ENCODE assay signal across 2 cellular contexts in the genomic region with DNA sequence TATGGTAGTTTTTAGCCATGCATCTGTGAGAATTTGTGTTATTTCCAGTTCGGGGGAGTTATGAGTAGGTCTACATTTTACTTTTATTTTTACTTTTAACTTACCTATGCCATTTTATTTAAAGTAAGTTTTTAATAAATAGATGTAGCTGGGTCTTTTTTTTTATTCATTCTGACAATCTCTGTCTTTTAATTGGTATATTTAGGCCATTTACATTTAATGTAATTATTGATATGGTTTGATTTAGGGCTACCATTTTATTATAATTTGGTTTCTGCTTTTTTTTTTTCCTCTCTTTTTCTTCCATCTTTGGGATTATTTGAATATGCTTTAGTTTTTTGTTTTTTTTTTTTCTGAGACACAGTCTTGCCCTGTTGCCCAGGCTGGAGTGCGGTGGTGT.
TF ChIP-seq lines count a peak whose summit lies in the region.

No MANE protein-coding gene starts in this region.

TF ChIP-seq in HCT116, 20 proteins besides CTCF, POLR2A, EP300 and RAD21 (continued from another document):
- TF ChIP-seq JUND (IDR thresholded peaks at IDR 0.05), result no peak
- TF ChIP-seq SP1 (IDR thresholded peaks at IDR 0.05; ENCODE audit: low read depth), result no peak
- TF ChIP-seq POLR2AphosphoS5 (IDR thresholded peaks at IDR 0.05; ENCODE audit: low read depth, low read length), result no peak
- no peak for TF ChIP-seq ZNF274 (IDR thresholded peaks at IDR 0.05; ENCODE audit: low read depth, low read length)
- no peak for TF ChIP-seq EZH2phosphoT487 (IDR thresholded peaks at IDR 0.05; ENCODE audit: borderline replicate concordance)
- TF ChIP-seq YY1 (IDR thresholded peaks at IDR 0.05; ENCODE audit: extremely low read depth, insufficient replicate concordance, low read depth, low read length), result no peak
- no peak for TF ChIP-seq CBX3 (IDR thresholded peaks at IDR 0.05; ENCODE audit: low read depth)
- TF ChIP-seq CEBPB (IDR thresholded peaks at IDR 0.05; ENCODE audit: low read depth), result no peak
- TF ChIP-seq ZFX (IDR thresholded peaks at IDR 0.05), result no peak
- no peak for TF ChIP-seq ELF1 (IDR thresholded peaks at IDR 0.05; ENCODE audit: borderline replicate concordance, low read depth)
- TF ChIP-seq FOSL1 (IDR thresholded peaks at IDR 0.05; ENCODE audit: low read depth), result no peak
- TF ChIP-seq, protein P1, sequence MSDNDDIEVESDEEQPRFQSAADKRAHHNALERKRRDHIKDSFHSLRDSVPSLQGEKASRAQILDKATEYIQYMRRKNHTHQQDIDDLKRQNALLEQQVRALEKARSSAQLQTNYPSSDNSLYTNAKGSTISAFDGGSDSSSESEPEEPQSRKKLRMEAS (IDR thresholded peaks at IDR 0.05), result no peak

TF ChIP-seq in K562, 482 proteins besides CTCF, POLR2A, EP300 and RAD21 (continued from another document):
- TF ChIP-seq, protein P2, sequence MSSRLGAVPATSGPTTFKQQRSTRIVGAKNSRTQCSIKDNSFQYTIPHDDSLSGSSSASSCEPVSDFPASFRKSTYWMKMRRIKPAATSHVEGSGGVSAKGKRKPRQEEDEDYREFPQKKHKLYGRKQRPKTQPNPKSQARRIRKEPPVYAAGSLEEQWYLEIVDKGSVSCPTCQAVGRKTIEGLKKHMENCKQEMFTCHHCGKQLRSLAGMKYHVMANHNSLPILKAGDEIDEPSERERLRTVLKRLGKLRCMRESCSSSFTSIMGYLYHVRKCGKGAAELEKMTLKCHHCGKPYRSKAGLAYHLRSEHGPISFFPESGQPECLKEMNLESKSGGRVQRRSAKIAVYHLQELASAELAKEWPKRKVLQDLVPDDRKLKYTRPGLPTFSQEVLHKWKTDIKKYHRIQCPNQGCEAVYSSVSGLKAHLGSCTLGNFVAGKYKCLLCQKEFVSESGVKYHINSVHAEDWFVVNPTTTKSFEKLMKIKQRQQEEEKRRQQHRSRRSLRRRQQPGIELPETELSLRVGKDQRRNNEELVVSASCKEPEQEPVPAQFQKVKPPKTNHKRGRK (tag; IDR thresholded peaks at IDR 0.05), result no peak
- 0 out of 2 replicates have a peak, but pooled peaks have one; percentile 65 for TF ChIP-seq ZNF354B (CRISPR knock-in tag; IDR thresholded peaks at IDR 0.05)
- TF ChIP-seq HMG20B (CRISPR knock-in tag; IDR thresholded peaks at IDR 0.05), result no peak
- no peak for TF ChIP-seq ZNF707 (CRISPR knock-in tag; conservative IDR thresholded peaks at IDR 0.05)
- no peak for TF ChIP-seq KLF1 (tag; IDR thresholded peaks at IDR 0.05)
- TF ChIP-seq ADNP (tag; IDR thresholded peaks at IDR 0.05), result 0 out of 2 replicates have a peak, but pooled peaks have one; percentile 29
- TF ChIP-seq HEY1 (CRISPR knock-in tag; IDR thresholded peaks at IDR 0.05; ENCODE audit: borderline replicate concordance), result no peak
- peak; percentile 99 for TF ChIP-seq ZNF507 (tag; conservative IDR thresholded peaks at IDR 0.05)
- TF ChIP-seq FOXP1 (CRISPR knock-in tag; IDR thresholded peaks at IDR 0.05), result no peak
- TF ChIP-seq ZNF444 (CRISPR knock-in tag; IDR thresholded peaks at IDR 0.05), result no peak
- TF ChIP-seq CREBBP (IDR thresholded peaks at IDR 0.05; ENCODE audit: low read depth, low read length), result no peak
- TF ChIP-seq, protein P3, sequence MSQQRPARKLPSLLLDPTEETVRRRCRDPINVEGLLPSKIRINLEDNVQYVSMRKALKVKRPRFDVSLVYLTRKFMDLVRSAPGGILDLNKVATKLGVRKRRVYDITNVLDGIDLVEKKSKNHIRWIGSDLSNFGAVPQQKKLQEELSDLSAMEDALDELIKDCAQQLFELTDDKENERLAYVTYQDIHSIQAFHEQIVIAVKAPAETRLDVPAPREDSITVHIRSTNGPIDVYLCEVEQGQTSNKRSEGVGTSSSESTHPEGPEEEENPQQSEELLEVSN (IDR thresholded peaks at IDR 0.05; ENCODE audit: borderline replicate concordance in 1 of 2, extremely low read depth in 1 of 2, insufficient read depth in 1 of 2, insufficient read length in 1 of 2, low read depth in 1 of 2, low read length in 1 of 2, poor library complexity in 1 of 2, severe bottlenecking in 1 of 2), result no peak
- no peak for TF ChIP-seq POLR3G (IDR thresholded peaks at IDR 0.05; ENCODE audit: extremely low read depth, insufficient read length, insufficient replicate concordance)
- TF ChIP-seq NONO (IDR thresholded peaks at IDR 0.05; ENCODE audit: low read depth in 2 of 2, low read length in 1 of 2), result no peak
- TF ChIP-seq KLF10 (CRISPR knock-in tag; IDR thresholded peaks at IDR 0.05), result no peak
- no peak for TF ChIP-seq PYGO2 (tag; IDR thresholded peaks at IDR 0.05)
- TF ChIP-seq, protein P4, sequence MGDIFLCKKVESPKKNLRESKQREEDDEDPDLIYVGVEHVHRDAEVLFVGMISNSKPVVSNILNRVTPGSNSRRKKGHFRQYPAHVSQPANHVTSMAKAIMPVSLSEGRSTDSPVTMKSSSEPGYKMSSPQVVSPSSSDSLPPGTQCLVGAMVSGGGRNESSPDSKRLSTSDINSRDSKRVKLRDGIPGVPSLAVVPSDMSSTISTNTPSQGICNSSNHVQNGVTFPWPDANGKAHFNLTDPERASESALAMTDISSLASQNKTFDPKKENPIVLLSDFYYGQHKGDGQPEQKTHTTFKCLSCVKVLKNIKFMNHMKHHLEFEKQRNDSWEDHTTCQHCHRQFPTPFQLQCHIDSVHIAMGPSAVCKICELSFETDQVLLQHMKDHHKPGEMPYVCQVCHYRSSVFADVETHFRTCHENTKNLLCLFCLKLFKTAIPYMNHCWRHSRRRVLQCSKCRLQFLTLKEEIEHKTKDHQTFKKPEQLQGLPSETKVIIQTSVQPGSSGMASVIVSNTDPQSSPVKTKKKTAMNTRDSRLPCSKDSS (IDR thresholded peaks at IDR 0.05; ENCODE audit: low read depth, partially characterized antibody), result peak; percentile 52
- TF ChIP-seq BRD4 (IDR thresholded peaks at IDR 0.05), result no peak
- no peak for TF ChIP-seq PCBP2 (IDR thresholded peaks at IDR 0.05; ENCODE audit: low read depth, low read length, poor library complexity, severe bottlenecking)
TF ChIP-seq in K562: peak in this region for 5.
